ENCODE assay signal across 8 cellular contexts in genomic region chr6:136288566-136289326, GRCh38. TPM values are rescaled to one million over a fixed set of nuclear protein-coding genes. Genes with fewer than 3 reads are reported as not detected.
DNase-seq lines count a peak whose midpoint lies in the region; ATAC-seq and TF ChIP-seq lines count a peak whose summit lies in the region.

No MANE protein-coding gene starts in this region.

- CTCF ChIA-PET in CD8-positive, alpha-beta T cell (lab: Charles Lee): interaction anchor here (0.7 to 2.1 kb wide), 8 partner anchors 15 to 533 kb away, joined by 3 to 8 read pairs (median 4); partner anchors contain the start of genes MAP3K5, MTFR2 and PEX7

- peak overlapping the region; percentile 99 for H3K9ac ChIP-seq in HUES6 (ENCODE audit: low read length)

- H3K9me3 ChIP-seq in CD8-positive, alpha-beta T cell (ENCODE audit: low read length): no peaks in the 10 kb centered on the region
- H3K9me3 ChIP-seq in HUES6 (ENCODE audit: control insufficient read depth, insufficient read depth, low read depth, low read length): no peaks in the 10 kb centered on the region

- H3K27me3 Mint-ChIP-seq in CD8-positive, alpha-beta T cell (ENCODE audit: low read depth): no peaks in the 10 kb centered on the region
- H3K27me3 Mint-ChIP-seq in nephron progenitor cell (ENCODE audit: low read depth, poor library complexity): peaks cover 6% of the 10 kb centered on the region
- no peaks in the 10 kb centered on the region for H3K27me3 Mint-ChIP-seq in stimulated activated naive CD8-positive, alpha-beta T cell treated with anti-CD3 and anti-CD28 coated beads, Interleukin-15, Interleukin-2, amounts not matched to agents 100 ng/mL and 50 ng/mL, for 24 hours

- peak overlapping the region; percentile 97 for H3K4me3 Mint-ChIP-seq in CD8-positive, alpha-beta T cell
- peak overlapping the region; percentile 99 for H3K4me3 Mint-ChIP-seq in nephron progenitor cell
- peak overlapping the region; percentile 97 for H3K4me3 Mint-ChIP-seq in stimulated activated naive CD8-positive, alpha-beta T cell treated with anti-CD3 and anti-CD28 coated beads, Interleukin-15, Interleukin-2, amounts not matched to agents 100 ng/mL and 50 ng/mL, for 24 hours

- H3K27ac Mint-ChIP-seq in CD8-positive, alpha-beta T cell: peak overlapping the region; percentile 100
- peak overlapping the region; percentile 100 for H3K27ac Mint-ChIP-seq in nephron progenitor cell
- peak overlapping the region; percentile 100 for H3K27ac Mint-ChIP-seq in stimulated activated naive CD8-positive, alpha-beta T cell treated with anti-CD3 and anti-CD28 coated beads, Interleukin-15, Interleukin-2, amounts not matched to agents 100 ng/mL and 50 ng/mL, for 24 hours

- peaks cover 53% of the 10 kb centered on the region for H3K4me1 Mint-ChIP-seq in CD8-positive, alpha-beta T cell (ENCODE audit: low read depth)
- H3K4me1 Mint-ChIP-seq in nephron progenitor cell: peaks cover 55% of the 10 kb centered on the region
- H3K4me1 Mint-ChIP-seq in stimulated activated naive CD8-positive, alpha-beta T cell treated with anti-CD3 and anti-CD28 coated beads, Interleukin-15, Interleukin-2, amounts not matched to agents 100 ng/mL and 50 ng/mL, for 24 hours (ENCODE audit: low read depth): peaks cover 71% of the 10 kb centered on the region

- ATAC-seq in CD8-positive, alpha-beta T cell: peak; percentile 55
- peak; percentile 32 for ATAC-seq in GM21390 (IDR thresholded peaks at IDR 0.05; ENCODE audit: unreplicated experiment)

- H3K27ac ChIP-seq in CD8-positive, alpha-beta T cell (ENCODE audit: low read depth, low read length): peak overlapping the region; percentile 100
- peak overlapping the region; percentile 99 for H3K27ac ChIP-seq in HUES6 (ENCODE audit: low read depth, low read length)

- peaks cover 35% of the 10 kb centered on the region for H3K36me3 Mint-ChIP-seq in CD8-positive, alpha-beta T cell
- H3K36me3 Mint-ChIP-seq in nephron progenitor cell (ENCODE audit: low read depth): peaks cover 14% of the 10 kb centered on the region
- H3K36me3 Mint-ChIP-seq in stimulated activated naive CD8-positive, alpha-beta T cell treated with anti-CD3 and anti-CD28 coated beads, Interleukin-15, Interleukin-2, amounts not matched to agents 100 ng/mL and 50 ng/mL, for 24 hours (ENCODE audit: low read depth): peaks cover 41% of the 10 kb centered on the region

- peaks cover 54% of the 10 kb centered on the region for H3K4me1 ChIP-seq in CD8-positive, alpha-beta T cell (ENCODE audit: insufficient read depth, low read length)
- peaks cover 21% of the 10 kb centered on the region for H3K4me1 ChIP-seq in HUES6 (ENCODE audit: control insufficient read depth, insufficient read depth, low read length)

- intact Hi-C loops in CD8-positive, alpha-beta T cell (cut with DNase I, micrococcal nuclease): loop anchor here (1.0 to 10.0 kb wide), 4 partner anchors 38 to 1104 kb away; partner anchors contain the start of genes IFNGR1 (in 1 of the 2), MAP3K5 (in 1 of the 2), MTFR2 (in 1 of the 2) and MYB (in 1 of the 2)

- H3K9me3 Mint-ChIP-seq in CD8-positive, alpha-beta T cell: no peaks in the 10 kb centered on the region
- H3K9me3 Mint-ChIP-seq in nephron progenitor cell: no peaks in the 10 kb centered on the region
- H3K9me3 Mint-ChIP-seq in stimulated activated naive CD8-positive, alpha-beta T cell treated with anti-CD3 and anti-CD28 coated beads, Interleukin-15, Interleukin-2, amounts not matched to agents 100 ng/mL and 50 ng/mL, for 24 hours: no peaks in the 10 kb centered on the region

- no peaks in the 10 kb centered on the region for H3K27me3 ChIP-seq in CD8-positive, alpha-beta T cell (ENCODE audit: insufficient read depth, low read length)
- no peaks in the 10 kb centered on the region for H3K27me3 ChIP-seq in HUES6 (ENCODE audit: control insufficient read depth, insufficient read depth, low read length)

- POLR2A ChIA-PET in CD8-positive, alpha-beta T cell (lab: Charles Lee): interaction anchor here (0.5 to 6.6 kb wide), 16 partner anchors 15 to 1234 kb away, joined by 3 to 132 read pairs (median 6); partner anchors contain the start of genes AHI1, HBS1L, MAP3K5 and MTFR2

- DNase-seq in CD8-positive, alpha-beta T cell: peak; percentile 75 to 96 (median 87)
- peak; percentile 65 for DNase-seq in RPMI8226
- peak; percentile 87 for DNase-seq in activated gamma-delta T cell treated with Interleukin-2 at 50 U/mL for 16 hours
- peak; percentile 93 for DNase-seq in fibroblast of villous mesenchyme (ENCODE audit: low read depth)
- DNase-seq in nephron progenitor cell: peak; percentile 59

- peaks cover 3% of the 10 kb centered on the region for H3K36me3 ChIP-seq in CD8-positive, alpha-beta T cell (ENCODE audit: insufficient read depth, low read length)
- 0 out of 2 replicates have a peak, but pooled peaks cover 4% of the 10 kb centered on the region for H3K36me3 ChIP-seq in HUES6 (ENCODE audit: control insufficient read depth, insufficient read depth, low read length)

- TF ChIP-seq CTCF in CD8-positive, alpha-beta T cell (IDR thresholded peaks at IDR 0.05): no peak
- TF ChIP-seq CTCF in fibroblast of villous mesenchyme (IDR thresholded peaks at IDR 0.05; ENCODE audit: insufficient read depth, low read depth, low read length) (peak; percentile 29), nephron progenitor cell (IDR thresholded peaks at IDR 0.05) (peak; percentile 23)

- peak overlapping the region; percentile 92 for H3K4me3 ChIP-seq in CD8-positive, alpha-beta T cell (ENCODE audit: low read depth, low read length)
- H3K4me3 ChIP-seq in HUES6 (ENCODE audit: low read depth, low read length): peak overlapping the region; percentile 92
- peak overlapping the region; percentile 86 for H3K4me3 ChIP-seq in fibroblast of villous mesenchyme (ENCODE audit: low read depth, low read length)

RNA-seq across cellular contexts. Expression of gene BCLAF1, which starts 0.9 kb away (rescaled TPM):
- total RNA-seq in CD8-positive, alpha-beta T cell: 100 to 1,000 TPM; 471 to 494 TPM
- total RNA-seq in fibroblast of villous mesenchyme: 116 and 154 TPM in 2 replicates

RNA-seq across cellular contexts. Expression of gene MTFR2, which starts 38.6 kb away (rescaled TPM):
- 1 to 10 TPM; 1.3 to 1.5 TPM for total RNA-seq in CD8-positive, alpha-beta T cell
- total RNA-seq in fibroblast of villous mesenchyme: 0.97 and 4.3 TPM in 2 replicates

Comparison
In these comparisons a context has a peak if more than half of its experiments do, and no peak if none do; other contexts are left out.
1. Peak in every context shown above with its lines: DNase-seq, ATAC-seq, H3K4me3 ChIP-seq and H3K27ac ChIP-seq.